In genomic region chr12:12442548-12443071, GRCh38 we compare ENCODE assay signal across 9 cellular contexts.
DNase-seq lines count a peak whose midpoint lies in the region; ATAC-seq and TF ChIP-seq lines count a peak whose summit lies in the region.
"Had no signal": no experiment of that assay in that cellular context is flagged by ENCODE, and none has a peak within 500 bp of the region (broad histone marks: within the 10 kb centered on the region; RNA-seq: fewer than 3 reads in every experiment).

No MANE protein-coding gene starts in this region.

- no peak overlapping the region for H3K4me3 Mint-ChIP-seq in CD14-positive monocyte

- peaks cover 0 to 1% (median 0%) of the 10 kb centered on the region in 3 donors for H3K27me3 Mint-ChIP-seq in CD14-positive monocyte (ENCODE audit: low read depth in 3 of 3)

- intact Hi-C loops in sciatic nerve (cut with DNase I) (no loop called here), CD14-positive monocyte (cut with micrococcal nuclease) (loop anchor here in 1 of 2 donors (10.0 kb wide), 2 partner anchors 58 to 122 kb away; partner anchors contain the start of gene DUSP16)

- H3K27ac Mint-ChIP-seq in CD14-positive monocyte, result peak overlapping the region in 2 of 7 donors; percentile 11 to 34

- TF ChIP-seq CTCF in CD14-positive monocyte (IDR thresholded peaks at IDR 0.05), result no peak

- peaks cover 6 to 13% of the 10 kb centered on the region in 2 donors for H3K36me3 Mint-ChIP-seq in CD14-positive monocyte

- peaks cover 18% of the 10 kb centered on the region for H3K4me1 Mint-ChIP-seq in CD14-positive monocyte

- H3K27ac ChIP-seq in epithelial cell of prostate, result peak overlapping the region; percentile 52

- ATAC-seq in GM18907 (IDR thresholded peaks at IDR 0.05; ENCODE audit: unreplicated experiment) (peak; percentile 17), SK-N-SH treated with all-trans-retinoic acid at 6 μM for 48 hours (peak; percentile 63), sciatic nerve (peak; percentile 71), GM21526 (IDR thresholded peaks at IDR 0.05; ENCODE audit: low FRiP score, unreplicated experiment) (no peak), HG02884 (IDR thresholded peaks at IDR 0.05; ENCODE audit: unreplicated experiment) (no peak)

- no peaks in the 10 kb centered on the region for H3K9me3 Mint-ChIP-seq in CD14-positive monocyte

- DNase-seq in epithelial cell of prostate (ENCODE audit: low read depth, low spot score), result no peak
- no peak for DNase-seq in sciatic nerve (ENCODE audit: low spot score)
- no peak for DNase-seq in CD14-positive monocyte (ENCODE audit: low spot score)
- DNase-seq in SW 1271 (lab: John Stamatoyannopoulos, UW), result no peak
- DNase-seq: MM.1S had no signal

TF ChIP-seq in SK-N-SH treated with all-trans-retinoic acid at 6 μM for 48 hours, 23 proteins besides CTCF, POLR2A, EP300 and RAD21:
- TF ChIP-seq GLIS3 (CRISPR knock-in tag; IDR thresholded peaks at IDR 0.05), result no peak
- TF ChIP-seq ZNF70 (CRISPR knock-in tag; IDR thresholded peaks at IDR 0.05), result no peak
- no peak for TF ChIP-seq OSR1 (CRISPR knock-in tag; IDR thresholded peaks at IDR 0.05)
- TF ChIP-seq ZFP3 (CRISPR knock-in tag; IDR thresholded peaks at IDR 0.05), result 0 out of 2 replicates have a peak, but pooled peaks have one; percentile 38
- TF ChIP-seq ARNTL (CRISPR knock-in tag; IDR thresholded peaks at IDR 0.05; ENCODE audit: borderline replicate concordance, low read depth), result no peak
- no peak for TF ChIP-seq ZNF565 (CRISPR knock-in tag; conservative IDR thresholded peaks at IDR 0.05; ENCODE audit: low read depth)
TF ChIP-seq in SK-N-SH treated with all-trans-retinoic acid at 6 μM for 48 hours: peak in this region for 1.

Comparison
In these comparisons a context has a peak if more than half of its experiments do, and no peak if none do; other contexts are left out.
1. ATAC-seq: peak in GM18907 (single experiment), SK-N-SH treated with all-trans-retinoic acid at 6 μM for 48 hours (single experiment) and sciatic nerve (single experiment); none in GM21526 (single experiment) and HG02884 (single experiment).